8 cellular contexts compared by ENCODE assay signal in genomic region chr1:20702416-20702815, GRCh38. TPM values are rescaled to one million over a fixed set of nuclear protein-coding genes. Genes with fewer than 3 reads are reported as not detected.
A peak's percentile ranks its signal among the peaks of the same experiment; 100 is the strongest.
DNase-seq lines count a peak whose midpoint lies in the region; ATAC-seq, FAIRE-seq and TF ChIP-seq lines count a peak whose summit lies in the region.
"Had no signal": no experiment of that assay in that cellular context is flagged by ENCODE, and none has a peak within 500 bp of the region (broad histone marks: within the 10 kb centered on the region; RNA-seq: fewer than 3 reads in every experiment).

No MANE protein-coding gene starts in this region.

- no peaks in the 10 kb centered on the region for H3K9me3 Mint-ChIP-seq in nephron progenitor cell

- H3K4me3 ChIP-seq in GM06990 (replicated peaks; ENCODE audit: low read depth, low read length) (no peak overlapping the region), bronchial epithelial cell (ENCODE audit: low read depth, low read length) (no peak overlapping the region), lower leg skin (ENCODE audit: low read depth, poor library complexity, severe bottlenecking) (no peak overlapping the region)

- no peak for TF ChIP-seq POLR2A in lower leg skin (IDR thresholded peaks at IDR 0.05)

- no peak for FAIRE-seq in bronchial epithelial cell (lab: Jason Lieb, UNC)

- intact Hi-C loops in lower leg skin (cut with DNase I; ENCODE audit: low total_unique reads) = no loop called here

- peaks cover 14% of the 10 kb centered on the region for H3K4me1 Mint-ChIP-seq in nephron progenitor cell

- H3K36me3 ChIP-seq in GM06990 (ENCODE audit: control insufficient read depth, insufficient read depth, low read length) = no peaks in the 10 kb centered on the region
- H3K36me3 ChIP-seq in bronchial epithelial cell (ENCODE audit: control insufficient read depth, insufficient read depth, low read length) = no peaks in the 10 kb centered on the region

- TF ChIP-seq CTCF in GM06990 (IDR thresholded peaks at IDR 0.05; ENCODE audit: insufficient read depth, low read length, poor library complexity, severe bottlenecking) = peak; percentile 50
- peak; percentile 58 for TF ChIP-seq CTCF in bronchial epithelial cell (IDR thresholded peaks at IDR 0.05; ENCODE audit: insufficient read depth, low read length, severe bottlenecking)
- TF ChIP-seq CTCF in nephron progenitor cell (IDR thresholded peaks at IDR 0.05) = peak; percentile 6
- TF ChIP-seq CTCF in lower leg skin (IDR thresholded peaks at IDR 0.05) = no peak

- no peak overlapping the region for H3K4me3 Mint-ChIP-seq in nephron progenitor cell

- H3K27me3 ChIP-seq in GM06990 (replicated peaks; ENCODE audit: control insufficient read depth, insufficient read depth, low read length) (no peaks in the 10 kb centered on the region; the same call in none of the 2 replicates), bronchial epithelial cell (ENCODE audit: control insufficient read depth, insufficient read depth, low read length) (no peaks in the 10 kb centered on the region)

- H3K27ac Mint-ChIP-seq in nephron progenitor cell = no peak overlapping the region

- H3K27me3 Mint-ChIP-seq in nephron progenitor cell (ENCODE audit: low read depth, poor library complexity) = peaks cover 4% of the 10 kb centered on the region

- 86 to 89% methylated on average over 1 of the region's 1 CpG for WGBS in lower leg skin, 2 donors

- DNase-seq in GM06990 (ENCODE audit: extremely low read depth, insufficient read length) (no peak), LHCN-M2 (ENCODE audit: low read depth) (peak; percentile 29), bronchial epithelial cell (ENCODE audit: low read depth) (peak; percentile 15), nephron progenitor cell (no peak), lower leg skin (ENCODE audit: low spot score in 2 of 2) (no peak)
- DNase-seq: amniotic stem cell had no signal

- H3K36me3 Mint-ChIP-seq in nephron progenitor cell (ENCODE audit: low read depth) = no peaks in the 10 kb centered on the region

- ATAC-seq in GM19023 (IDR thresholded peaks at IDR 0.05; ENCODE audit: unreplicated experiment) (no peak), HG03095 (IDR thresholded peaks at IDR 0.05; ENCODE audit: unreplicated experiment) (no peak)

RNA-seq across cellular contexts. Expression of gene KIF17, which starts 15.4 kb away (rescaled TPM):
- total RNA-seq in LHCN-M2 (2014; rRNA removed) = 0.13 and 0.75 TPM in 2 replicates
- polyA plus RNA-seq in LHCN-M2 (2012) = 3.8 TPM
- 1.0 and 3.2 TPM in 2 replicates for total RNA-seq in bronchial epithelial cell
- 1 to 10 TPM in 3 of 4 donors, under 1 TPM in 1; 0.30 to 5.7 (median 2.2) TPM for total RNA-seq in lower leg skin

RNA-seq across cellular contexts. Expression of gene SH2D5, which starts 30.1 kb away (rescaled TPM):
- 0.71 and 0.98 TPM in 2 replicates for total RNA-seq in LHCN-M2 (2014; rRNA removed)
- 5.3 TPM for polyA plus RNA-seq in LHCN-M2 (2012)
- 32.6 and 55.3 TPM in 2 replicates for total RNA-seq in bronchial epithelial cell
- total RNA-seq in lower leg skin = 1 to 10 TPM in 1 of 4 donors, under 1 TPM in 3; 0.11 to 1.0 (median 0.18) TPM

RNA-seq across cellular contexts. Expression of gene DDOST, which starts 41.2 kb away (rescaled TPM):
- total RNA-seq in LHCN-M2 (2014; rRNA removed) = 254 and 285 TPM in 2 replicates
- polyA plus RNA-seq in LHCN-M2 (2012) = 204 TPM
- total RNA-seq in bronchial epithelial cell = 288 and 346 TPM in 2 replicates
- total RNA-seq in lower leg skin = 100 to 1,000 TPM in 2 of 4 donors, 10 to 100 TPM in 2; 72.4 to 146 (median 113) TPM

Comparison
In these comparisons a context has a peak if more than half of its experiments do, and no peak if none do; other contexts are left out.
1. DNase-seq: peak in LHCN-M2 (single experiment) and bronchial epithelial cell (single experiment); none in GM06990 (single experiment), nephron progenitor cell (single experiment) and lower leg skin (0 of 2).
2. CTCF ChIP-seq: peak in GM06990 (single experiment), bronchial epithelial cell (single experiment) and nephron progenitor cell (single experiment); none in lower leg skin (0 of 3).
3. RNA of gene SH2D5, which starts 30.1 kb away (total RNA-seq): 32.6 to 55.3 TPM in bronchial epithelial cell; 0.71 to 0.98 TPM in LHCN-M2 and 0.11 to 1.0 TPM in lower leg skin; every median in the first group is over 10 times any median in the second.